11 cellular contexts compared by ENCODE assay signal in genomic region chr6:18504232-18504596, GRCh38.
DNase-seq lines count a peak whose midpoint lies in the region; ATAC-seq and TF ChIP-seq lines count a peak whose summit lies in the region.
"Had no signal": no experiment of that assay in that cellular context is flagged by ENCODE, and none has a peak within 500 bp of the region (broad histone marks: within the 10 kb centered on the region; RNA-seq: fewer than 3 reads in every experiment).

No MANE protein-coding gene starts in this region.

- no peak overlapping the region for H2AFZ ChIP-seq in mesenchymal stem cell (ENCODE audit: low read depth, low read length)

- intact Hi-C loops in right cardiac atrium (cut with DNase I) (loop anchor here in 3 of 4 donors (2.0 to 5.0 kb wide), 3 partner anchors 177 to 181 kb away; no protein-coding TSS in a partner anchor), left cardiac atrium (cut with DNase I) (loop anchor here in 1 of 2 donors (1.0 kb wide), 1 partner anchor 180 kb away; no protein-coding TSS in a partner anchor), breast epithelium (cut with DNase I; ENCODE audit: low total_unique reads) (loop anchor here (5.0 kb wide), 1 partner anchor 177 kb away; no protein-coding TSS in a partner anchor)

- no peak overlapping the region for H3K14ac ChIP-seq in mesenchymal stem cell (ENCODE audit: low read length in 2 of 2)

- H3K27ac ChIP-seq in right cardiac atrium (ENCODE audit: low read length) (no peak overlapping the region), breast epithelium (no peak overlapping the region), mesenchymal stem cell (ENCODE audit: low read length, poor library complexity, severe bottlenecking) (no peak overlapping the region)

- peak overlapping the region; percentile 82 for H3K9ac ChIP-seq in mesenchymal stem cell (ENCODE audit: low read length)

- peak overlapping the region; percentile 42 for H3K4me3 ChIP-seq in right cardiac atrium (ENCODE audit: low read length)
- peak overlapping the region in 2 of 3 donors; percentile 38 to 60 for H3K4me3 ChIP-seq in breast epithelium
- peak overlapping the region in 1 of 2 experiments; percentile 66 for H3K4me3 ChIP-seq in mesenchymal stem cell (ENCODE audit: insufficient read depth in 1 of 2, low read depth in 1 of 2, low read length in 2 of 2)

- no peak for ATAC-seq in right cardiac atrium
- no peak for ATAC-seq in left cardiac atrium
- no peak for ATAC-seq in GM21447 (IDR thresholded peaks at IDR 0.05; ENCODE audit: unreplicated experiment)

- H2AK5ac ChIP-seq in mesenchymal stem cell (ENCODE audit: low read length, severe bottlenecking) = peak overlapping the region; percentile 58

- no peak overlapping the region for H3K4me2 ChIP-seq in mesenchymal stem cell (ENCODE audit: low read length, poor library complexity, severe bottlenecking)

- DNase-seq in right cardiac atrium = no peak
- DNase-seq in left cardiac atrium = no peak
- DNase-seq in breast epithelium (ENCODE audit: low spot score in 2 of 2) = no peak
- DNase-seq in mesenchymal stem cell = no peak
- DNase-seq in activated T-cell treated with anti-CD3 and anti-CD28 coated beads for 4 hours = no peak
- DNase-seq in activated CD4-positive, alpha-beta T cell treated with anti-CD3 and anti-CD28 coated beads for 1 hour = no peak
- DNase-seq in activated effector memory CD4-positive, alpha-beta T cell treated with anti-CD3 and anti-CD28 coated beads, Interleukin-2, amount 50 U/mL, for 16 hours = no peak
- DNase-seq: activated B cell treated with CpG ODN at 0.5 μM for 24 hours; activated naive CD4-positive, alpha-beta T cell had no signal

- H3K23ac ChIP-seq in mesenchymal stem cell (ENCODE audit: low read length in 2 of 2) = no peak overlapping the region

- H3K9me3 ChIP-seq in right cardiac atrium (ENCODE audit: control insufficient read depth, low read length) (no peaks in the 10 kb centered on the region), breast epithelium (no peaks in the 10 kb centered on the region), mesenchymal stem cell (ENCODE audit: control insufficient read depth, low read length) (no peaks in the 10 kb centered on the region)
- H3K9me3 ChIP-seq: MG63 had no signal

- no peaks in the 10 kb centered on the region for H3K79me1 ChIP-seq in mesenchymal stem cell (replicated peaks; ENCODE audit: low read length, poor library complexity, severe bottlenecking)

- no peak overlapping the region for H2BK12ac ChIP-seq in mesenchymal stem cell (ENCODE audit: low read length in 2 of 2)

- H4K8ac ChIP-seq in mesenchymal stem cell (ENCODE audit: low read length) = no peak overlapping the region

- TF ChIP-seq POLR2A in breast epithelium (IDR thresholded peaks at IDR 0.05) = no peak

- no peak overlapping the region for H2BK120ac ChIP-seq in mesenchymal stem cell (ENCODE audit: low read depth, low read length)

- H3K27me3 ChIP-seq in right cardiac atrium (ENCODE audit: control insufficient read depth, insufficient read depth) (no peaks in the 10 kb centered on the region), breast epithelium (no peaks in the 10 kb centered on the region), mesenchymal stem cell (ENCODE audit: control insufficient read depth in 1 of 2, insufficient read depth in 1 of 2, low read length in 2 of 2) (no peaks in the 10 kb centered on the region)
- H3K27me3 ChIP-seq: MG63 had no signal

- H3K4ac ChIP-seq in mesenchymal stem cell (ENCODE audit: low read depth in 1 of 2, low read length in 2 of 2) = no peak overlapping the region

- 38% methylated on average over 2 of the region's 2 CpGs for WGBS in right cardiac atrium
- 33% methylated on average over 2 of the region's 2 CpGs for WGBS in mesenchymal stem cell

- H3K4me1 ChIP-seq in right cardiac atrium (ENCODE audit: control insufficient read depth, insufficient read depth, low read length) (peaks cover 3% of the 10 kb centered on the region), breast epithelium (no peaks in the 10 kb centered on the region), mesenchymal stem cell (ENCODE audit: control insufficient read depth, insufficient read depth, low read depth, low read length) (peaks cover 6% of the 10 kb centered on the region)

- no peak overlapping the region for H2BK15ac ChIP-seq in mesenchymal stem cell (ENCODE audit: low read depth, poor library complexity, severe bottlenecking)

- TF ChIP-seq CTCF in breast epithelium (IDR thresholded peaks at IDR 0.05) = no peak

- no peak overlapping the region for H2BK5ac ChIP-seq in mesenchymal stem cell (ENCODE audit: low read depth, low read length, poor library complexity, severe bottlenecking)

- H3K36me3 ChIP-seq in breast epithelium = no peaks in the 10 kb centered on the region
- no peaks in the 10 kb centered on the region for H3K36me3 ChIP-seq in mesenchymal stem cell (ENCODE audit: control insufficient read depth in 1 of 2, insufficient read depth in 2 of 2, low read depth in 1 of 2, low read length in 2 of 2)
- H3K36me3 ChIP-seq: MG63 had no signal

- H4K91ac ChIP-seq in mesenchymal stem cell (ENCODE audit: low read length) = no peak overlapping the region

- no peak overlapping the region for H3K18ac ChIP-seq in mesenchymal stem cell (ENCODE audit: low read depth in 1 of 2, low read length in 2 of 2)
